ENCODE assay signal across 8 cellular contexts in genomic region chr1:66300986-66301451, GRCh38.
A peak's percentile ranks its signal among the peaks of the same experiment; 100 is the strongest.
DNase-seq lines count a peak whose midpoint lies in the region; ATAC-seq and TF ChIP-seq lines count a peak whose summit lies in the region.

No MANE protein-coding gene starts in this region.

- intact Hi-C loops in psoas muscle (cut with DNase I) (loop anchor here in 1 of 2 donors (2.0 kb wide), 1 partner anchor 30 kb away; no protein-coding TSS in a partner anchor), head of caudate nucleus (cut with DNase I) (no loop called here)

- CTCF ChIA-PET in RWPE1 (lab: Yijun Ruan, JAX) = interaction anchor here (0.6 kb wide), 1 partner anchor 26 kb away, joined by 3 read pairs; no protein-coding TSS in a partner anchor

- TF ChIP-seq CTCF in RWPE1 (conservative IDR thresholded peaks at IDR 0.05; ENCODE audit: low read depth) (no peak), psoas muscle (IDR thresholded peaks at IDR 0.05) (no peak)

- H3K4me3 ChIP-seq in psoas muscle = peak overlapping the region; percentile 56
- no peak overlapping the region for H3K4me3 ChIP-seq in SJCRH30

- H3K36me3 ChIP-seq in psoas muscle (ENCODE audit: insufficient read depth in 1 of 2, low read depth in 1 of 2) (no peaks in the 10 kb centered on the region), SJCRH30 (no peaks in the 10 kb centered on the region)

- H3K4me1 ChIP-seq in psoas muscle = peaks cover 26% of the 10 kb centered on the region
- H3K4me1 ChIP-seq in SJCRH30 = no peaks in the 10 kb centered on the region

- peak; percentile 55 for DNase-seq in activated naive CD4-positive, alpha-beta T cell treated with Interleukin-2 at 50 U/mL for 16 hours
- no peak for DNase-seq in activated naive CD4-positive, alpha-beta T cell (lab: John Stamatoyannopoulos, UW)
- DNase-seq in RWPE1 (ENCODE audit: low spot score) (peak; percentile 12), dermis microvascular lymphatic vessel endothelial cell (ENCODE audit: low read depth in 2 of 2) (peak; percentile 47 to 61), psoas muscle (no peak), head of caudate nucleus (no peak), SJCRH30 (no peak)

- WGBS in psoas muscle, 3 donors = 28 to 35% (median 32%) methylated on average over 4 of the region's 4 CpGs

- POLR2A ChIA-PET in RWPE1 (lab: Yijun Ruan, JAX; ENCODE audit: low non-redundant PET) = no interaction called here

- ATAC-seq in HG02981 (IDR thresholded peaks at IDR 0.05; ENCODE audit: unreplicated experiment) (peak; percentile 72), psoas muscle (peak; percentile 60 to 82 (median 64))

- H3K27ac ChIP-seq in RWPE1 (no peak overlapping the region), psoas muscle (peak overlapping the region; percentile 83), SJCRH30 (no peak overlapping the region)

- no peaks in the 10 kb centered on the region for H3K27me3 ChIP-seq in psoas muscle (ENCODE audit: insufficient read depth in 3 of 3, low read length in 2 of 3)
- H3K27me3 ChIP-seq in SJCRH30 = no peaks in the 10 kb centered on the region

- H3K9me3 ChIP-seq in psoas muscle = no peaks in the 10 kb centered on the region
- no peaks in the 10 kb centered on the region for H3K9me3 ChIP-seq in SJCRH30 (replicated peaks)

Comparison
In these comparisons a context has a peak if more than half of its experiments do, and no peak if none do; other contexts are left out.
1. DNase-seq: peak in activated naive CD4-positive, alpha-beta T cell treated with Interleukin-2 at 50 U/mL for 16 hours (single experiment), RWPE1 (single experiment) and dermis microvascular lymphatic vessel endothelial cell (2 of 2); none in activated naive CD4-positive, alpha-beta T cell (0 of 4), psoas muscle (0 of 2), head of caudate nucleus (0 of 42) and SJCRH30 (0 of 2).